In genomic region chr12:40325349-40325960, GRCh38 we compare ENCODE assay signal across 8 cellular contexts.
A peak's percentile ranks its signal among the peaks of the same experiment; 100 is the strongest.
DNase-seq lines count a peak whose midpoint lies in the region; ATAC-seq and TF ChIP-seq lines count a peak whose summit lies in the region.

No MANE protein-coding gene starts in this region.

- no peaks in the 10 kb centered on the region for H3K9me2 ChIP-seq in PC-9 (ENCODE audit: insufficient read depth)

- peak; percentile 79 for ATAC-seq in GM21786 (IDR thresholded peaks at IDR 0.05; ENCODE audit: unreplicated experiment)
- peak; percentile 43 to 44 for ATAC-seq in upper lobe of left lung (ENCODE audit: low FRiP score in 2 of 2)
- ATAC-seq in GM19467 (IDR thresholded peaks at IDR 0.05; ENCODE audit: unreplicated experiment), result no peak

- H3K27me3 ChIP-seq in PC-9 (ENCODE audit: insufficient read depth, low read depth) (no peaks in the 10 kb centered on the region), upper lobe of left lung (no peaks in the 10 kb centered on the region)

- POLR2A ChIA-PET in PC-9 (lab: Charles Lee; ENCODE audit: unreplicated experiment), result no interaction called here

- H3K36me3 ChIP-seq in PC-9 (ENCODE audit: low read depth), result no peaks in the 10 kb centered on the region
- H3K36me3 ChIP-seq in upper lobe of left lung, result peaks cover 0 to 30% (median 9%) of the 10 kb centered on the region in 4 donors

- H3K27ac ChIP-seq in PC-9, result peak overlapping the region; percentile 33
- no peak overlapping the region for H3K27ac ChIP-seq in upper lobe of left lung
- H3K27ac ChIP-seq in coronary artery, result no peak overlapping the region

- TF ChIP-seq POLR2A in upper lobe of left lung (IDR thresholded peaks at IDR 0.05), result no peak

- H3K4me3 ChIP-seq in PC-9 (peak overlapping the region; percentile 57; the same call in 1 of the 2 replicates), upper lobe of left lung (no peak overlapping the region), coronary artery (no peak overlapping the region)

- peak overlapping the region; percentile 80 for H3K4me2 ChIP-seq in PC-9

- peak overlapping the region; percentile 99 for H2AFZ ChIP-seq in PC-9

- TF ChIP-seq RAD21 in Ishikawa (IDR thresholded peaks at IDR 0.05; ENCODE audit: low read depth), result peak; percentile 70

- intact Hi-C loops in PC-9 (cut with micrococcal nuclease; ENCODE audit: unreplicated experiment), result loop anchor here (5.0 kb wide), 1 partner anchor 597 kb away; no protein-coding TSS in a partner anchor

- CTCF ChIA-PET in PC-9 (lab: Charles Lee), result interaction anchor here (0.6 to 0.7 kb wide), 2 partner anchors 18 to 1420 kb away, joined by 3 to 11 read pairs; partner anchors contain the start of gene CPNE8

- H4K20me1 ChIP-seq in PC-9 (ENCODE audit: insufficient read depth), result no peaks in the 10 kb centered on the region

- no TSS peak for BruUV-seq in PC-9 (replicated peaks; lab: Mats Ljungman, UMichigan)

- no peaks in the 10 kb centered on the region for H3F3A ChIP-seq in PC-9 (ENCODE audit: insufficient read depth, low read depth)

- TF ChIP-seq CTCF in PC-9 (conservative IDR thresholded peaks at IDR 0.05) (peak; percentile 71), upper lobe of left lung (IDR thresholded peaks at IDR 0.05) (peak in 3 of 6 experiments; percentile 7 to 12 (median 11)), coronary artery (IDR thresholded peaks at IDR 0.05) (no peak)

- H3K9me3 ChIP-seq in PC-9 (ENCODE audit: insufficient read depth, low read depth) (0 out of 2 replicates have a peak, but pooled peaks cover 7% of the 10 kb centered on the region), upper lobe of left lung (no peaks in the 10 kb centered on the region)

- H3K4me1 ChIP-seq in PC-9 (replicated peaks; ENCODE audit: insufficient read depth), result peaks cover 5% of the 10 kb centered on the region; the same call in 1 of the 2 replicates
- H3K4me1 ChIP-seq in upper lobe of left lung, result no peaks in the 10 kb centered on the region

- WGBS in upper lobe of left lung, 2 donors, result 40 to 54% methylated on average over 5 of the region's 5 CpGs

- no peaks in the 10 kb centered on the region for H3K79me2 ChIP-seq in PC-9 (ENCODE audit: low read depth)

- DNase-seq in ELF-1 (ENCODE audit: low read depth, low spot score), result peak; percentile 18
- DNase-seq in PC-9, result peak; percentile 4 to 68
- peak; percentile 25 for DNase-seq in fibroblast of peridontal ligament (ENCODE audit: extremely low read depth)
- DNase-seq in upper lobe of left lung, result no peak
- DNase-seq in coronary artery (ENCODE audit: low spot score), result no peak

- TF ChIP-seq EP300 in Ishikawa (IDR thresholded peaks at IDR 0.05; ENCODE audit: borderline replicate concordance) (no peak), upper lobe of left lung (IDR thresholded peaks at IDR 0.05) (no peak)

TF ChIP-seq in Ishikawa, 13 proteins besides CTCF, POLR2A, EP300 and RAD21:
- TF ChIP-seq TCF12 (IDR thresholded peaks at IDR 0.05; ENCODE audit: low read depth) (no peak), TAF1 (IDR thresholded peaks at IDR 0.05; ENCODE audit: low read depth) (no peak), TEAD4 (IDR thresholded peaks at IDR 0.05) (peak; percentile 49; the same call in 1 of the 2 replicates), YY1 (IDR thresholded peaks at IDR 0.05; ENCODE audit: low read depth) (peak; percentile 59; the same call in 1 of the 2 replicates), NFIC (IDR thresholded peaks at IDR 0.05) (no peak), USF1 (IDR thresholded peaks at IDR 0.05) (no peak)

Comparison
In these comparisons a context has a peak if more than half of its experiments do, and no peak if none do; other contexts are left out.
1. DNase-seq: peak in ELF-1 (single experiment), PC-9 (2 of 2) and fibroblast of peridontal ligament (single experiment); none in upper lobe of left lung (0 of 2) and coronary artery (single experiment).